8 cellular contexts compared by ENCODE assay signal in genomic region chr1:156657161-156657970, GRCh38. TPM values are rescaled to one million over a fixed set of nuclear protein-coding genes. Genes with fewer than 3 reads are reported as not detected.
DNase-seq lines count a peak whose midpoint lies in the region; ATAC-seq and TF ChIP-seq lines count a peak whose summit lies in the region.

No MANE protein-coding gene starts in this region.

- no peaks in the 10 kb centered on the region for H3K9me2 ChIP-seq in Karpas-422 (replicated peaks; ENCODE audit: insufficient read depth, low read length)

- H3K27ac Mint-ChIP-seq in activated naive CD8-positive, alpha-beta T cell treated with anti-CD3 and anti-CD28 coated beads, Interleukin-2, amount 50 U/mL, for 24 hours: no peak overlapping the region

- H3K4me3 Mint-ChIP-seq in activated naive CD8-positive, alpha-beta T cell treated with anti-CD3 and anti-CD28 coated beads, Interleukin-2, amount 50 U/mL, for 24 hours: peak overlapping the region; percentile 68

- H3K9me3 Mint-ChIP-seq in activated naive CD8-positive, alpha-beta T cell treated with anti-CD3 and anti-CD28 coated beads, Interleukin-2, amount 50 U/mL, for 24 hours: no peaks in the 10 kb centered on the region

- H3K27me3 ChIP-seq in Karpas-422 (ENCODE audit: low read length): no peaks in the 10 kb centered on the region
- no peaks in the 10 kb centered on the region for H3K27me3 ChIP-seq in right atrium auricular region
- peaks cover 2% of the 10 kb centered on the region for H3K27me3 ChIP-seq in prostate gland (replicated peaks; ENCODE audit: insufficient read depth)
- H3K27me3 ChIP-seq in upper lobe of left lung: peaks cover 0 to 16% (median 2%) of the 10 kb centered on the region in 4 donors

- intact Hi-C loops in prostate gland (cut with DNase I): loop anchor here (1.0 to 5.0 kb wide), 3 partner anchors 31 to 270 kb away; no protein-coding TSS in a partner anchor

- H3K4me3 ChIP-seq in Karpas-422 (ENCODE audit: low read length): no peak overlapping the region
- peak overlapping the region; percentile 4 to 40 for H3K4me3 ChIP-seq in right atrium auricular region
- H3K4me3 ChIP-seq in prostate gland: peak overlapping the region in 1 of 2 donors; percentile 16
- peak overlapping the region in 3 of 4 donors; percentile 8 to 42 (median 30) for H3K4me3 ChIP-seq in upper lobe of left lung

- H3K36me3 Mint-ChIP-seq in activated naive CD8-positive, alpha-beta T cell treated with anti-CD3 and anti-CD28 coated beads, Interleukin-2, amount 50 U/mL, for 24 hours (ENCODE audit: low read depth): no peaks in the 10 kb centered on the region

- H3K27me3 Mint-ChIP-seq in activated naive CD8-positive, alpha-beta T cell treated with anti-CD3 and anti-CD28 coated beads, Interleukin-2, amount 50 U/mL, for 24 hours: peaks cover 49% of the 10 kb centered on the region

- WGBS in prostate gland: 2% methylated on average over 45 of the region's 45 CpGs
- 2% methylated on average over 44 to 45 of the region's 45 CpGs for WGBS in upper lobe of left lung, 2 donors

- H4K20me1 ChIP-seq in Karpas-422 (ENCODE audit: insufficient read depth, low read depth, low read length): peaks cover 5% of the 10 kb centered on the region; the same call in 1 of the 2 replicates

- no peak overlapping the region for H3K4me2 ChIP-seq in Karpas-422 (ENCODE audit: low read depth, low read length, poor library complexity, severe bottlenecking)

- H3K9me3 ChIP-seq in Karpas-422 (ENCODE audit: low read length) (no peaks in the 10 kb centered on the region), right atrium auricular region (no peaks in the 10 kb centered on the region), prostate gland (no peaks in the 10 kb centered on the region), upper lobe of left lung (no peaks in the 10 kb centered on the region)

- H3K27ac ChIP-seq in Karpas-422 (ENCODE audit: low read length) (no peak overlapping the region), right atrium auricular region (peak overlapping the region in 1 of 2 donors; percentile 17), prostate gland (no peak overlapping the region), upper lobe of left lung (no peak overlapping the region)

- H2AFZ ChIP-seq in Karpas-422 (ENCODE audit: low read length): no peak overlapping the region

- no peak for TF ChIP-seq POLR2A in prostate gland (IDR thresholded peaks at IDR 0.05)
- TF ChIP-seq POLR2A in upper lobe of left lung (IDR thresholded peaks at IDR 0.05): no peak

- H3K4me1 ChIP-seq in Karpas-422 (ENCODE audit: low read length): peaks cover 8% of the 10 kb centered on the region; the same call in 1 of the 2 replicates
- H3K4me1 ChIP-seq in right atrium auricular region: peaks cover 0 to 67% of the 10 kb centered on the region in 2 donors
- peaks cover 7% of the 10 kb centered on the region for H3K4me1 ChIP-seq in prostate gland (replicated peaks)
- peaks cover 46 to 55% (median 49%) of the 10 kb centered on the region in 4 donors for H3K4me1 ChIP-seq in upper lobe of left lung

- no peak for TF ChIP-seq EP300 in upper lobe of left lung (IDR thresholded peaks at IDR 0.05)

- peak; percentile 86 to 98 for TF ChIP-seq CTCF in right atrium auricular region (IDR thresholded peaks at IDR 0.05)
- TF ChIP-seq CTCF in prostate gland (IDR thresholded peaks at IDR 0.05): peak; percentile 85 to 92 (median 88)
- TF ChIP-seq CTCF in upper lobe of left lung (IDR thresholded peaks at IDR 0.05): peak; percentile 88 to 96 (median 93)

- H3K9ac ChIP-seq in Karpas-422 (ENCODE audit: low read length): no peak overlapping the region

- H3K36me3 ChIP-seq in Karpas-422 (ENCODE audit: insufficient read depth, low read length): no peaks in the 10 kb centered on the region
- no peaks in the 10 kb centered on the region for H3K36me3 ChIP-seq in right atrium auricular region
- no peaks in the 10 kb centered on the region for H3K36me3 ChIP-seq in prostate gland
- no peaks in the 10 kb centered on the region for H3K36me3 ChIP-seq in upper lobe of left lung

- peaks cover 44% of the 10 kb centered on the region for H3K4me1 Mint-ChIP-seq in activated naive CD8-positive, alpha-beta T cell treated with anti-CD3 and anti-CD28 coated beads, Interleukin-2, amount 50 U/mL, for 24 hours

- DNase-seq in DMS114 treated with DMSO at 0.1 percent for 48 hours (lab: John Stamatoyannopoulos, UW; ENCODE audit: unreplicated experiment) (peak; percentile 51), Karpas-422 (peak; percentile 81), SW480 (ENCODE audit: low spot score) (peak; percentile 21), right atrium auricular region (ENCODE audit: low spot score) (peak; percentile 85), prostate gland (ENCODE audit: low spot score) (peak; percentile 57), upper lobe of left lung (peak; percentile 72 to 97)
- peak; percentile 84 for DNase-seq in activated naive CD8-positive, alpha-beta T cell treated with anti-CD3 and anti-CD28 coated beads, Interleukin-2, amount 50 U/mL, for 24 hours

- ATAC-seq in activated naive CD8-positive, alpha-beta T cell treated with anti-CD3 and anti-CD28 coated beads, Interleukin-2, amount 50 U/mL, for 24 hours: no peak
- peak; percentile 62 to 78 for ATAC-seq in upper lobe of left lung (ENCODE audit: low FRiP score in 2 of 2)
- ATAC-seq in GM21360 (IDR thresholded peaks at IDR 0.05; ENCODE audit: unreplicated experiment): no peak

- H3K79me2 ChIP-seq in Karpas-422 (ENCODE audit: low read length): no peaks in the 10 kb centered on the region

RNA-seq across cellular contexts. Expression of gene BCAN, which starts 15.4 kb away (rescaled TPM):
- total RNA-seq in Karpas-422 (2014; rRNA removed; shearing (Covaris generic); ENCODE audit: low replicate concordance): not detected in 2 replicates
- total RNA-seq in right atrium auricular region (not detected), prostate gland (1 to 10 TPM in 1 of 2 donors, not detected in 1; 4.9 TPM), upper lobe of left lung (under 1 TPM in 2 of 6 donors, not detected in 4; 0.11 to 0.13 TPM)

RNA-seq across cellular contexts. Expression of gene NES, which starts 19.8 kb away (rescaled TPM):
- not detected in 2 replicates for total RNA-seq in Karpas-422 (2014; rRNA removed; shearing (Covaris generic); ENCODE audit: low replicate concordance)
- total RNA-seq in right atrium auricular region (100 to 1,000 TPM; 134 to 173 TPM), prostate gland (10 to 100 TPM; 11.2 to 33.4 TPM), upper lobe of left lung (10 to 100 TPM; 25.9 to 93.5 (median 34.3) TPM)

RNA-seq across cellular contexts. Expression of gene HAPLN2, which starts 38.2 kb away (rescaled TPM):
- total RNA-seq in Karpas-422 (2014; rRNA removed; shearing (Covaris generic); ENCODE audit: low replicate concordance): 0.47 TPM in 1 of 2 replicates, not detected in the other
- 1 to 10 TPM; 1.2 to 1.8 TPM for total RNA-seq in right atrium auricular region
- total RNA-seq in prostate gland: 10 to 100 TPM in 1 of 2 donors, 1 to 10 TPM in 1; 6.1 to 10.2 TPM
- total RNA-seq in upper lobe of left lung: 1 to 10 TPM in 1 of 6 donors, under 1 TPM in 2, not detected in 3; 0.14 to 5.0 (median 0.37) TPM

RNA-seq across cellular contexts. Expression of gene CRABP2, which starts 48.0 kb away (rescaled TPM):
- total RNA-seq in Karpas-422 (2014; rRNA removed; shearing (Covaris generic); ENCODE audit: low replicate concordance): 0.56 TPM in 1 of 2 replicates, not detected in the other
- 1 to 10 TPM in 1 of 2 donors, under 1 TPM in 1; 0.67 to 2.5 TPM for total RNA-seq in right atrium auricular region
- total RNA-seq in prostate gland: 10 to 100 TPM; 27.3 to 30.8 TPM
- total RNA-seq in upper lobe of left lung: 1 to 10 TPM in 4 of 6 donors, under 1 TPM in 1, not detected in 1; 0.76 to 8.1 (median 3.9) TPM

RNA-seq across cellular contexts. Expression of gene GPATCH4, which starts 56.1 kb away (rescaled TPM):
- total RNA-seq in Karpas-422 (2014; rRNA removed; shearing (Covaris generic); ENCODE audit: low replicate concordance): 26.2 and 28.0 TPM in 2 replicates
- 10 to 100 TPM; 12.7 to 14.3 TPM for total RNA-seq in right atrium auricular region
- total RNA-seq in prostate gland: 10 to 100 TPM; 20.9 to 27.5 TPM
- total RNA-seq in upper lobe of left lung: 10 to 100 TPM in 5 of 6 donors, 1 to 10 TPM in 1; 5.7 to 26.2 (median 19.4) TPM

Comparison
In these comparisons a context has a peak if more than half of its experiments do, and no peak if none do; other contexts are left out.
1. DNase-seq: peak in every context shown above with its lines; median percentile 85 in right atrium auricular region; 84 in upper lobe of left lung; 84 in activated naive CD8-positive, alpha-beta T cell treated with anti-CD3 and anti-CD28 coated beads, Interleukin-2, amount 50 U/mL, for 24 hours; 81 in Karpas-422; 57 in prostate gland; 51 in DMS114 treated with DMSO at 0.1 percent for 48 hours; 21 in SW480.
2. ATAC-seq: peak in upper lobe of left lung (2 of 2); none in activated naive CD8-positive, alpha-beta T cell treated with anti-CD3 and anti-CD28 coated beads, Interleukin-2, amount 50 U/mL, for 24 hours (single experiment) and GM21360 (single experiment).
3. RNA of gene NES, which starts 19.8 kb away (total RNA-seq): 134 to 173 TPM in right atrium auricular region, 25.9 to 93.5 TPM in upper lobe of left lung and 11.2 to 33.4 TPM in prostate gland; not detected in Karpas-422; every median in the first group is over 10 times any median in the second.
4. Peak in every context shown above with its lines, with median percentiles within 50 percentile points of each other: CTCF ChIP-seq.